24 cellular contexts compared by ENCODE assay signal in genomic region chr5:91367908-91368648, GRCh38. TPM values are rescaled to one million over a fixed set of nuclear protein-coding genes. Genes with fewer than 3 reads are reported as not detected.
DNase-seq lines count a peak whose midpoint lies in the region; ATAC-seq and TF ChIP-seq lines count a peak whose summit lies in the region.
"Had no signal": no experiment of that assay in that cellular context is flagged by ENCODE, and none has a peak within 500 bp of the region (broad histone marks: within the 10 kb centered on the region; RNA-seq: fewer than 3 reads in every experiment).

No MANE protein-coding gene starts in this region.

- no peak for TF ChIP-seq POLR2A in esophagus muscularis mucosa (IDR thresholded peaks at IDR 0.05; ENCODE audit: low read depth)

- no peaks in the 10 kb centered on the region for H3K9me3 ChIP-seq in esophagus muscularis mucosa

- no peaks in the 10 kb centered on the region for H3K27me3 Mint-ChIP-seq in osteocyte (ENCODE audit: unreplicated experiment)
- H3K27me3 Mint-ChIP-seq in activated CD4-positive, alpha-beta T cell treated with anti-CD3 and anti-CD28 coated beads, Interleukin-2, amount 10 ng/mL, durations not matched to agents 7 days and 5 days: no peaks in the 10 kb centered on the region
- H3K27me3 Mint-ChIP-seq: CD4-positive, alpha-beta T cell; type B pancreatic cell had no signal

- no peaks in the 10 kb centered on the region for H3K27me3 ChIP-seq in esophagus muscularis mucosa
- H3K27me3 ChIP-seq: hepatocyte had no signal

- DNase-seq in NCI-H748 (lab: John Stamatoyannopoulos, UW; ENCODE audit: unreplicated experiment) (peak; percentile 7), NCI-H748 treated with DMSO at 0.1 percent for 48 hours (lab: John Stamatoyannopoulos, UW) (no peak), UCSD-AML1 (lab: John Stamatoyannopoulos, UW; ENCODE audit: unreplicated experiment) (peak; percentile 6), esophagus muscularis mucosa (ENCODE audit: extremely low spot score) (peak; percentile 53), osteocyte (ENCODE audit: extremely low spot score, unreplicated experiment) (no peak)
- no peak for DNase-seq in activated CD4-positive, alpha-beta T cell treated with anti-CD3 and anti-CD28 coated beads, Interleukin-2, amount 10 ng/mL, durations not matched to agents 7 days and 5 days
- DNase-seq: activated CD4-positive, CD25-positive, alpha-beta regulatory T cell treated with anti-CD3 and anti-CD28 coated beads, Interleukin-2, amount 50 U/mL, for 72 hours; activated CD8-positive, alpha-beta memory T cell treated with anti-CD3 and anti-CD28 coated beads for 24 hours; activated naive CD4-positive, alpha-beta T cell; activated T-cell treated with anti-CD3 and anti-CD28 coated beads, Interleukin-2, amount 50 U/mL, for 1 hour; caudate nucleus; CD4-positive, alpha-beta T cell; dermis blood vessel endothelial cell; DMS 273 treated with DMSO at 0.1 percent for 48 hours; MV-4-11; NCI-H146; NCI-H510A treated with DMSO at 0.1 percent for 48 hours; T-helper 1 cell had no signal

- 93% methylated on average over 8 of the region's 8 CpGs for WGBS in esophagus muscularis mucosa

- no peak for TF ChIP-seq CTCF in esophagus muscularis mucosa (IDR thresholded peaks at IDR 0.05)
- no peak for TF ChIP-seq CTCF in osteocyte (IDR thresholded peaks at IDR 0.05)

- no peak for ATAC-seq in HG03469 (IDR thresholded peaks at IDR 0.05; ENCODE audit: unreplicated experiment)
- ATAC-seq in HG03354 (IDR thresholded peaks at IDR 0.05; ENCODE audit: poor library complexity, severe bottlenecking, unreplicated experiment): no peak

- peaks cover 1% of the 10 kb centered on the region for H3K4me1 Mint-ChIP-seq in osteocyte (ENCODE audit: unreplicated experiment)
- peaks cover 6% of the 10 kb centered on the region for H3K4me1 Mint-ChIP-seq in activated CD4-positive, alpha-beta T cell treated with anti-CD3 and anti-CD28 coated beads, Interleukin-2, amount 10 ng/mL, durations not matched to agents 7 days and 5 days

- no peak overlapping the region for H3K4me3 ChIP-seq in esophagus muscularis mucosa
- H3K4me3 ChIP-seq: hepatocyte had no signal

- intact Hi-C loops in esophagus muscularis mucosa (cut with DNase I): no loop called here

- no peak overlapping the region for H3K4me3 Mint-ChIP-seq in osteocyte (ENCODE audit: unreplicated experiment)
- no peak overlapping the region for H3K4me3 Mint-ChIP-seq in activated CD4-positive, alpha-beta T cell treated with anti-CD3 and anti-CD28 coated beads, Interleukin-2, amount 10 ng/mL, durations not matched to agents 7 days and 5 days
- H3K4me3 Mint-ChIP-seq: CD4-positive, alpha-beta T cell; neural crest cell; type B pancreatic cell had no signal

- H3K4me1 ChIP-seq in esophagus muscularis mucosa: peaks cover 15 to 31% (median 26%) of the 10 kb centered on the region in 4 donors

- peak overlapping the region in 1 of 4 donors; percentile 24 for H3K27ac ChIP-seq in esophagus muscularis mucosa (replicated peaks in 1 of 4)
- H3K27ac ChIP-seq: 22Rv1, hepatocyte had no signal

- H3K27ac Mint-ChIP-seq in osteocyte (ENCODE audit: unreplicated experiment): peak overlapping the region; percentile 10
- H3K27ac Mint-ChIP-seq in activated CD4-positive, alpha-beta T cell treated with anti-CD3 and anti-CD28 coated beads, Interleukin-2, amount 10 ng/mL, durations not matched to agents 7 days and 5 days: no peak overlapping the region
- H3K27ac Mint-ChIP-seq: CD4-positive, alpha-beta T cell; type B pancreatic cell had no signal

- CTCF ChIA-PET in activated CD4-positive, alpha-beta T cell treated with anti-CD3 and anti-CD28 coated beads, Interleukin-2, amount 10 ng/mL, durations not matched to agents 7 days and 5 days (lab: Charles Lee): interaction anchor here (0.9 to 1.3 kb wide), 3 partner anchors 17 to 66 kb away, joined by 3 to 4 read pairs (median 3); no protein-coding TSS in a partner anchor

- POLR2A ChIA-PET in activated CD4-positive, alpha-beta T cell treated with anti-CD3 and anti-CD28 coated beads, Interleukin-2, amount 10 ng/mL, durations not matched to agents 7 days and 5 days (lab: Charles Lee): no interaction called here

- no peaks in the 10 kb centered on the region for H3K9me3 Mint-ChIP-seq in osteocyte (ENCODE audit: unreplicated experiment)
- no peaks in the 10 kb centered on the region for H3K9me3 Mint-ChIP-seq in activated CD4-positive, alpha-beta T cell treated with anti-CD3 and anti-CD28 coated beads, Interleukin-2, amount 10 ng/mL, durations not matched to agents 7 days and 5 days
- H3K9me3 Mint-ChIP-seq: CD4-positive, alpha-beta T cell; neural crest cell; type B pancreatic cell had no signal

- peaks cover 49% of the 10 kb centered on the region for H3K36me3 Mint-ChIP-seq in osteocyte (ENCODE audit: unreplicated experiment)
- peaks cover 46% of the 10 kb centered on the region for H3K36me3 Mint-ChIP-seq in activated CD4-positive, alpha-beta T cell treated with anti-CD3 and anti-CD28 coated beads, Interleukin-2, amount 10 ng/mL, durations not matched to agents 7 days and 5 days (ENCODE audit: low read depth)

- no peak for TF ChIP-seq EP300 in esophagus muscularis mucosa (IDR thresholded peaks at IDR 0.05)

- peaks cover 18 to 61% (median 43%) of the 10 kb centered on the region in 4 donors for H3K36me3 ChIP-seq in esophagus muscularis mucosa

RNA-seq across cellular contexts. Expression of gene ARRDC3, which starts 15.0 kb away (rescaled TPM):
- 10 to 100 TPM; 37.0 to 58.2 (median 43.1) TPM for total RNA-seq in esophagus muscularis mucosa
- 57.7 and 90.8 TPM in 2 replicates for total RNA-seq in osteocyte
- 10 to 100 TPM; 34.1 to 35.0 TPM for total RNA-seq in activated CD4-positive, alpha-beta T cell treated with anti-CD3 and anti-CD28 coated beads, Interleukin-2, amount 10 ng/mL, durations not matched to agents 7 days and 5 days

Comparison
In these comparisons a context has a peak if more than half of its experiments do, and no peak if none do; other contexts are left out.
1. DNase-seq: peak in NCI-H748 (single experiment), UCSD-AML1 (single experiment) and esophagus muscularis mucosa (single experiment); none in NCI-H748 treated with DMSO at 0.1 percent for 48 hours (single experiment), osteocyte (single experiment) and activated CD4-positive, alpha-beta T cell treated with anti-CD3 and anti-CD28 coated beads, Interleukin-2, amount 10 ng/mL, durations not matched to agents 7 days and 5 days (single experiment).